Comparison of ENCODE assay signal across 1 cellular context in the genomic region with DNA sequence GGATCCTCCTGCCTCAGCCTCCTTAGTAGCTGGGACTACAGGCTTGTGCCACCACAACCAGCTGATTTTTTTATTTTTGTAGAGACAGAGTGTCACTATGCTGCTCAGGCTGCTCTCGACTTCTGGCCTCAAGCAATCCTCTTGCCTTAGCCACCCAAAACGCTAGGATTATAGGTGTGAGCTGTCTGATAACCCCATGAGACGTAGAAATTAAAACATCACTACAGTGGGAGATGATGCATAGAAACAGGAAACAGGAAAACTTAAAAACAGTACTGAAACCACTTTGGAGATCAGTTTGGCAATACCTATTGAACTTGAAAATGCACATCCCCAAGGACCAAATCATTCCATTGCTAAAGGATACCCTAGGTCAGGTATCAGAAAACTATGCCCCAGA.
TF ChIP-seq lines count a peak whose summit lies in the region.

No MANE protein-coding gene starts in this region.

TF ChIP-seq in K562, 482 proteins besides CTCF, POLR2A, EP300 and RAD21 (continued from another document):
- TF ChIP-seq ARID3A (IDR thresholded peaks at IDR 0.05; ENCODE audit: borderline replicate concordance, low read depth, low read length) = no peak
- TF ChIP-seq, protein P1, sequence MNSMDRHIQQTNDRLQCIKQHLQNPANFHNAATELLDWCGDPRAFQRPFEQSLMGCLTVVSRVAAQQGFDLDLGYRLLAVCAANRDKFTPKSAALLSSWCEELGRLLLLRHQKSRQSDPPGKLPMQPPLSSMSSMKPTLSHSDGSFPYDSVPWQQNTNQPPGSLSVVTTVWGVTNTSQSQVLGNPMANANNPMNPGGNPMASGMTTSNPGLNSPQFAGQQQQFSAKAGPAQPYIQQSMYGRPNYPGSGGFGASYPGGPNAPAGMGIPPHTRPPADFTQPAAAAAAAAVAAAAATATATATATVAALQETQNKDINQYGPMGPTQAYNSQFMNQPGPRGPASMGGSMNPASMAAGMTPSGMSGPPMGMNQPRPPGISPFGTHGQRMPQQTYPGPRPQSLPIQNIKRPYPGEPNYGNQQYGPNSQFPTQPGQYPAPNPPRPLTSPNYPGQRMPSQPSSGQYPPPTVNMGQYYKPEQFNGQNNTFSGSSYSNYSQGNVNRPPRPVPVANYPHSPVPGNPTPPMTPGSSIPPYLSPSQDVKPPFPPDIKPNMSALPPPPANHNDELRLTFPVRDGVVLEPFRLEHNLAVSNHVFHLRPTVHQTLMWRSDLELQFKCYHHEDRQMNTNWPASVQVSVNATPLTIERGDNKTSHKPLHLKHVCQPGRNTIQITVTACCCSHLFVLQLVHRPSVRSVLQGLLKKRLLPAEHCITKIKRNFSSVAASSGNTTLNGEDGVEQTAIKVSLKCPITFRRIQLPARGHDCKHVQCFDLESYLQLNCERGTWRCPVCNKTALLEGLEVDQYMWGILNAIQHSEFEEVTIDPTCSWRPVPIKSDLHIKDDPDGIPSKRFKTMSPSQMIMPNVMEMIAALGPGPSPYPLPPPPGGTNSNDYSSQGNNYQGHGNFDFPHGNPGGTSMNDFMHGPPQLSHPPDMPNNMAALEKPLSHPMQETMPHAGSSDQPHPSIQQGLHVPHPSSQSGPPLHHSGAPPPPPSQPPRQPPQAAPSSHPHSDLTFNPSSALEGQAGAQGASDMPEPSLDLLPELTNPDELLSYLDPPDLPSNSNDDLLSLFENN (IDR thresholded peaks at IDR 0.05; ENCODE audit: low read depth in 2 of 2, low read length in 2 of 2) = no peak
- no peak for TF ChIP-seq TRIM25 (IDR thresholded peaks at IDR 0.05; ENCODE audit: borderline replicate concordance)
- TF ChIP-seq, protein P2, sequence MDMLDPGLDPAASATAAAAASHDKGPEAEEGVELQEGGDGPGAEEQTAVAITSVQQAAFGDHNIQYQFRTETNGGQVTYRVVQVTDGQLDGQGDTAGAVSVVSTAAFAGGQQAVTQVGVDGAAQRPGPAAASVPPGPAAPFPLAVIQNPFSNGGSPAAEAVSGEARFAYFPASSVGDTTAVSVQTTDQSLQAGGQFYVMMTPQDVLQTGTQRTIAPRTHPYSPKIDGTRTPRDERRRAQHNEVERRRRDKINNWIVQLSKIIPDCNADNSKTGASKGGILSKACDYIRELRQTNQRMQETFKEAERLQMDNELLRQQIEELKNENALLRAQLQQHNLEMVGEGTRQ (CRISPR knock-in tag; IDR thresholded peaks at IDR 0.05) = no peak
- TF ChIP-seq ZNF318 (IDR thresholded peaks at IDR 0.05; ENCODE audit: borderline replicate concordance in 1 of 2, low read depth in 1 of 2) = no peak
- TF ChIP-seq HNRNPL (IDR thresholded peaks at IDR 0.05; ENCODE audit: low read depth, low read length) = no peak
- TF ChIP-seq RAD51 (IDR thresholded peaks at IDR 0.05; ENCODE audit: borderline replicate concordance, low read depth) = no peak
- no peak for TF ChIP-seq ZNF133 (CRISPR knock-in tag; IDR thresholded peaks at IDR 0.05)
- no peak for TF ChIP-seq DLX4 (CRISPR knock-in tag; IDR thresholded peaks at IDR 0.05)
